Comparison of ENCODE assay signal across 13 cellular contexts in genomic region chr22:19800761-19801244, GRCh38. TPM values are rescaled to one million over a fixed set of nuclear protein-coding genes. Genes with fewer than 3 reads are reported as not detected.
DNase-seq lines count a peak whose midpoint lies in the region; ATAC-seq, FAIRE-seq and TF ChIP-seq lines count a peak whose summit lies in the region.
"Had no signal": no experiment of that assay in that cellular context is flagged by ENCODE, and none has a peak within 500 bp of the region (broad histone marks: within the 10 kb centered on the region; RNA-seq: fewer than 3 reads in every experiment).

No MANE protein-coding gene starts in this region.

- peaks cover 2% of the 10 kb centered on the region for H3K4me1 Mint-ChIP-seq in astrocyte (ENCODE audit: low read depth, unreplicated experiment)
- H3K4me1 Mint-ChIP-seq in activated CD4-positive, alpha-beta memory T cell treated with anti-CD3 and anti-CD28 coated beads, Interleukin-2, amount 10 ng/mL, durations not matched to agents 7 days and 5 days: no peaks in the 10 kb centered on the region
- peaks cover under 1% of the 10 kb centered on the region for H3K4me1 Mint-ChIP-seq in stimulated activated naive CD8-positive, alpha-beta T cell treated with anti-CD3 and anti-CD28 coated beads, Interleukin-15, amount 100 ng/mL, for 72 hours

- no peak overlapping the region for H3K9ac ChIP-seq in astrocyte (ENCODE audit: low read length)

- ATAC-seq in HG03565 (IDR thresholded peaks at IDR 0.05; ENCODE audit: unreplicated experiment) (no peak), GM19324 (IDR thresholded peaks at IDR 0.05; ENCODE audit: low FRiP score, unreplicated experiment) (no peak)
- ATAC-seq in stimulated activated naive CD8-positive, alpha-beta T cell treated with anti-CD3 and anti-CD28 coated beads, Interleukin-15, amount 100 ng/mL, for 72 hours: no peak
- ATAC-seq: esophagus mucosa had no signal

- POLR2A ChIA-PET in activated CD4-positive, alpha-beta memory T cell treated with anti-CD3 and anti-CD28 coated beads, Interleukin-2, amount 10 ng/mL, durations not matched to agents 7 days and 5 days (lab: Charles Lee): no interaction called here

- H4K20me1 ChIP-seq in astrocyte (ENCODE audit: insufficient read depth, low read length): peaks cover 3% of the 10 kb centered on the region

- DNase-seq in ACHN (peak; percentile 27), HT-29 (ENCODE audit: low spot score) (peak; percentile 51), astrocyte (ENCODE audit: low read depth) (peak; percentile 26), iPS-NIHi11 (ENCODE audit: low spot score) (peak; percentile 79)
- DNase-seq in activated CD4-positive, alpha-beta memory T cell treated with anti-CD3 and anti-CD28 coated beads, Interleukin-2, amount 10 ng/mL, durations not matched to agents 7 days and 5 days: no peak
- no peak for DNase-seq in stimulated activated naive CD8-positive, alpha-beta T cell treated with anti-CD3 and anti-CD28 coated beads, Interleukin-15, amount 100 ng/mL, for 72 hours
- DNase-seq: activated gamma-delta T cell treated with Interleukin-2 at 50 U/mL for 16 hours; CD4-positive, CD25-positive, alpha-beta regulatory T cell; NCI-H345 had no signal

- H3K9me3 Mint-ChIP-seq in astrocyte (ENCODE audit: unreplicated experiment): peaks cover 2% of the 10 kb centered on the region
- no peaks in the 10 kb centered on the region for H3K9me3 Mint-ChIP-seq in activated CD4-positive, alpha-beta memory T cell treated with anti-CD3 and anti-CD28 coated beads, Interleukin-2, amount 10 ng/mL, durations not matched to agents 7 days and 5 days
- H3K9me3 Mint-ChIP-seq in stimulated activated naive CD8-positive, alpha-beta T cell treated with anti-CD3 and anti-CD28 coated beads, Interleukin-15, amount 100 ng/mL, for 72 hours: no peaks in the 10 kb centered on the region
- H3K9me3 Mint-ChIP-seq: CD4-positive, CD25-positive, alpha-beta regulatory T cell had no signal

- H3K36me3 Mint-ChIP-seq in astrocyte (ENCODE audit: low read depth, unreplicated experiment): peaks cover 14% of the 10 kb centered on the region
- H3K36me3 Mint-ChIP-seq in activated CD4-positive, alpha-beta memory T cell treated with anti-CD3 and anti-CD28 coated beads, Interleukin-2, amount 10 ng/mL, durations not matched to agents 7 days and 5 days (ENCODE audit: low read depth): no peaks in the 10 kb centered on the region

- H3K36me3 ChIP-seq in astrocyte (ENCODE audit: insufficient read depth, low read length): no peaks in the 10 kb centered on the region

- no peak overlapping the region for H3K27ac Mint-ChIP-seq in astrocyte (ENCODE audit: unreplicated experiment)
- H3K27ac Mint-ChIP-seq in activated CD4-positive, alpha-beta memory T cell treated with anti-CD3 and anti-CD28 coated beads, Interleukin-2, amount 10 ng/mL, durations not matched to agents 7 days and 5 days: no peak overlapping the region
- H3K27ac Mint-ChIP-seq in stimulated activated naive CD8-positive, alpha-beta T cell treated with anti-CD3 and anti-CD28 coated beads, Interleukin-15, amount 100 ng/mL, for 72 hours: no peak overlapping the region

- peaks cover 16% of the 10 kb centered on the region for H3K4me1 ChIP-seq in astrocyte (ENCODE audit: insufficient read depth, low read length)

- H3K79me2 ChIP-seq in astrocyte (ENCODE audit: insufficient read depth, low read length): no peaks in the 10 kb centered on the region

- no peaks in the 10 kb centered on the region for H3K27me3 ChIP-seq in astrocyte (ENCODE audit: insufficient read depth, low read length)

- FAIRE-seq in astrocyte (lab: Jason Lieb, UNC): no peak

- no peak overlapping the region for H3K27ac ChIP-seq in astrocyte (ENCODE audit: low read depth, low read length)

- TF ChIP-seq CTCF in astrocyte (IDR thresholded peaks at IDR 0.05; ENCODE audit: insufficient read depth, low read depth, low read length): peak; percentile 23

- no peak overlapping the region for H3K4me2 ChIP-seq in astrocyte (ENCODE audit: low read length)

- H2AFZ ChIP-seq in astrocyte (ENCODE audit: low read depth, low read length): no peak overlapping the region

- H3K27me3 Mint-ChIP-seq in astrocyte (ENCODE audit: low read depth, unreplicated experiment): peaks cover 6% of the 10 kb centered on the region
- no peaks in the 10 kb centered on the region for H3K27me3 Mint-ChIP-seq in activated CD4-positive, alpha-beta memory T cell treated with anti-CD3 and anti-CD28 coated beads, Interleukin-2, amount 10 ng/mL, durations not matched to agents 7 days and 5 days
- H3K27me3 Mint-ChIP-seq in stimulated activated naive CD8-positive, alpha-beta T cell treated with anti-CD3 and anti-CD28 coated beads, Interleukin-15, amount 100 ng/mL, for 72 hours: no peaks in the 10 kb centered on the region
- H3K27me3 Mint-ChIP-seq: CD4-positive, CD25-positive, alpha-beta regulatory T cell had no signal

- H3K4me3 Mint-ChIP-seq in astrocyte (ENCODE audit: unreplicated experiment): no peak overlapping the region
- no peak overlapping the region for H3K4me3 Mint-ChIP-seq in activated CD4-positive, alpha-beta memory T cell treated with anti-CD3 and anti-CD28 coated beads, Interleukin-2, amount 10 ng/mL, durations not matched to agents 7 days and 5 days
- no peak overlapping the region for H3K4me3 Mint-ChIP-seq in stimulated activated naive CD8-positive, alpha-beta T cell treated with anti-CD3 and anti-CD28 coated beads, Interleukin-15, amount 100 ng/mL, for 72 hours
- H3K4me3 Mint-ChIP-seq: CD4-positive, CD25-positive, alpha-beta regulatory T cell had no signal

- no peak overlapping the region for H3K4me3 ChIP-seq in astrocyte (ENCODE audit: insufficient read depth, low read depth, low read length)

- CTCF ChIA-PET in activated CD4-positive, alpha-beta memory T cell treated with anti-CD3 and anti-CD28 coated beads, Interleukin-2, amount 10 ng/mL, durations not matched to agents 7 days and 5 days (lab: Charles Lee): no interaction called here

- in situ Hi-C loops in ACHN (cut with HindIII; ENCODE audit: low pct_ligation_motif_present, low pct_unique_long_range_greater_than_20kb, low sequenced_read_pairs): no loop called here

- no peaks in the 10 kb centered on the region for H3K9me3 ChIP-seq in astrocyte (ENCODE audit: insufficient read depth, low read depth, low read length)

RNA-seq across cellular contexts. Expression of gene TBX1, which starts 40.2 kb away (rescaled TPM):
- not detected in 2 replicates for total RNA-seq in HT-29 (2014; rRNA removed; shearing (Covaris generic))
- total RNA-seq in astrocyte: 2.0 and 6.8 TPM in 2 replicates
- not detected for total RNA-seq in activated CD4-positive, alpha-beta memory T cell treated with anti-CD3 and anti-CD28 coated beads, Interleukin-2, amount 10 ng/mL, durations not matched to agents 7 days and 5 days
- total RNA-seq: CD4-positive, CD25-positive, alpha-beta regulatory T cell; temporal lobe had no signal

RNA-seq across cellular contexts. Expression of gene GNB1L, which starts 53.9 kb away (rescaled TPM):
- 96.1 and 115 TPM in 2 replicates for total RNA-seq in HT-29 (2014; rRNA removed; shearing (Covaris generic))
- 10.4 and 14.3 TPM in 2 replicates for total RNA-seq in astrocyte
- total RNA-seq in activated CD4-positive, alpha-beta memory T cell treated with anti-CD3 and anti-CD28 coated beads, Interleukin-2, amount 10 ng/mL, durations not matched to agents 7 days and 5 days: 1 to 10 TPM; 7.4 to 8.7 TPM

RNA-seq across cellular contexts. Expression of gene RTL10, which starts 53.9 kb away (rescaled TPM):
- total RNA-seq in HT-29 (2014; rRNA removed; shearing (Covaris generic)): 37.9 and 42.8 TPM in 2 replicates
- 33.6 and 43.0 TPM in 2 replicates for total RNA-seq in astrocyte
- 10 to 100 TPM; 13.3 to 13.5 TPM for total RNA-seq in activated CD4-positive, alpha-beta memory T cell treated with anti-CD3 and anti-CD28 coated beads, Interleukin-2, amount 10 ng/mL, durations not matched to agents 7 days and 5 days

Comparison
In these comparisons a context has a peak if more than half of its experiments do, and no peak if none do; other contexts are left out.
1. DNase-seq: peak in ACHN (single experiment), HT-29 (single experiment), astrocyte (single experiment) and iPS-NIHi11 (single experiment); none in activated CD4-positive, alpha-beta memory T cell treated with anti-CD3 and anti-CD28 coated beads, Interleukin-2, amount 10 ng/mL, durations not matched to agents 7 days and 5 days (single experiment) and stimulated activated naive CD8-positive, alpha-beta T cell treated with anti-CD3 and anti-CD28 coated beads, Interleukin-15, amount 100 ng/mL, for 72 hours (0 of 2).